3 cellular contexts compared by ENCODE assay signal in the genomic region with DNA sequence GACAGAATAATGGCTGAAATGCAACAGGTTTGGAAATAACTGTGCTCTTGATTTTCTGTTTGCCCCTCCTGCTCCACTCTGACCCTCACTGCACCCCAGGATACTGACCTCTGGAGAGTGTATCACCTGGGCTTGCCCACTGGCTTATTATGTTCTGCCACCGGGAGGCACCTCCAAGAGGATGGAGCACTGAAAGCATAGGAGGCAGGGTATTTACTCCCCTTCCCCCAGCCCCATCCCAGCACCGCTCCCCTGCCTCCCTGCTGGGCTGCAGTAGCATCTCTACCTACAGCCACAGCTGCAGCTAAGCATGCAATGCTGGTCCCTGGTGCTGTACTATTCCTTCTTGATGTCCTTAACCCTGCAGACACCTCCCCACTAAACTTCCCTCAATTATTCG.
TF ChIP-seq lines count a peak whose summit lies in the region.

No MANE protein-coding gene starts in this region.

TF ChIP-seq in GM23338, 12 proteins besides CTCF, POLR2A, EP300 and RAD21:
- TF ChIP-seq POLR2AphosphoS5 (IDR thresholded peaks at IDR 0.05; ENCODE audit: low read depth) (no peak), ZNF462 (CRISPR knock-in tag; IDR thresholded peaks at IDR 0.05) (0 out of 2 replicates have a peak, but pooled peaks have one; percentile 19), ZNF114 (CRISPR knock-in tag; IDR thresholded peaks at IDR 0.05) (no peak)

TF ChIP-seq in HEK293, 187 proteins besides CTCF, POLR2A, EP300 and RAD21:
- TF ChIP-seq KLF16 (tag by site-specific recombination; IDR thresholded peaks at IDR 0.05) (no peak), ZSCAN23 (tag by site-specific recombination; IDR thresholded peaks at IDR 0.05) (no peak), ZNF624 (tag by site-specific recombination; IDR thresholded peaks at IDR 0.05) (no peak), SCRT2 (tag by site-specific recombination; IDR thresholded peaks at IDR 0.05) (peak; percentile 59), TRIM28 (IDR thresholded peaks at IDR 0.05; ENCODE audit: borderline replicate concordance, low read length) (no peak), ZIC2 (tag by site-specific recombination; IDR thresholded peaks at IDR 0.05) (peak; percentile 40)
- TF ChIP-seq, protein P1, sequence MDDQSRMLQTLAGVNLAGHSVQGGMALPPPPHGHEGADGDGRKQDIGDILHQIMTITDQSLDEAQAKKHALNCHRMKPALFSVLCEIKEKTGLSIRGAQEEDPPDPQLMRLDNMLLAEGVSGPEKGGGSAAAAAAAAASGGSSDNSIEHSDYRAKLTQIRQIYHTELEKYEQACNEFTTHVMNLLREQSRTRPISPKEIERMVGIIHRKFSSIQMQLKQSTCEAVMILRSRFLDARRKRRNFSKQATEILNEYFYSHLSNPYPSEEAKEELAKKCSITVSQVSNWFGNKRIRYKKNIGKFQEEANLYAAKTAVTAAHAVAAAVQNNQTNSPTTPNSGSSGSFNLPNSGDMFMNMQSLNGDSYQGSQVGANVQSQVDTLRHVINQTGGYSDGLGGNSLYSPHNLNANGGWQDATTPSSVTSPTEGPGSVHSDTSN (CRISPR knock-in tag; IDR thresholded peaks at IDR 0.05) = no peak

TF ChIP-seq in H1, 55 proteins besides CTCF, POLR2A, EP300 and RAD21:
- no peak for TF ChIP-seq JUND (IDR thresholded peaks at IDR 0.05; ENCODE audit: low read length)
- no peak for TF ChIP-seq KDM1A (IDR thresholded peaks at IDR 0.05; ENCODE audit: borderline replicate concordance, low read length)
- TF ChIP-seq ASH2L (IDR thresholded peaks at IDR 0.05; ENCODE audit: low read length) = no peak
- TF ChIP-seq TBP (IDR thresholded peaks at IDR 0.05; ENCODE audit: low read depth, low read length) = no peak
- no peak for TF ChIP-seq JUN (IDR thresholded peaks at IDR 0.05; ENCODE audit: low read depth, low read length)
- 0 out of 2 replicates have a peak, but pooled peaks have one; percentile 38 for TF ChIP-seq YY1 (IDR thresholded peaks at IDR 0.05; ENCODE audit: low read depth, low read length)
- TF ChIP-seq NANOG (IDR thresholded peaks at IDR 0.05; ENCODE audit: insufficient read depth, low read depth, low read length, poor library complexity, severe bottlenecking) = no peak
- 0 out of 2 replicates have a peak, but pooled peaks have one; percentile 16 for TF ChIP-seq SP1 (IDR thresholded peaks at IDR 0.05; ENCODE audit: low read depth, low read length)
- TF ChIP-seq SAP30 (IDR thresholded peaks at IDR 0.05; ENCODE audit: insufficient read depth, insufficient replicate concordance, low read length) = no peak
- TF ChIP-seq TAF7 (optimal IDR thresholded peaks at IDR 0.05; ENCODE audit: borderline replicate concordance, low read depth, low read length) = no peak
- TF ChIP-seq SP2 (IDR thresholded peaks at IDR 0.05; ENCODE audit: low read length) = no peak
- TF ChIP-seq EGR1 (IDR thresholded peaks at IDR 0.05; ENCODE audit: borderline replicate concordance, low read depth, low read length) = 0 out of 2 replicates have a peak, but pooled peaks have one; percentile 52
- 0 out of 2 replicates have a peak, but pooled peaks have one; percentile 67 for TF ChIP-seq TCF12 (IDR thresholded peaks at IDR 0.05; ENCODE audit: low read depth, low read length)
- peak; percentile 43; the same call in 1 of the 2 replicates for TF ChIP-seq POLR2AphosphoS5 (IDR thresholded peaks at IDR 0.05; ENCODE audit: low read depth, low read length)
- no peak for TF ChIP-seq E2F6 (IDR thresholded peaks at IDR 0.05)
- TF ChIP-seq PHF8 (conservative IDR thresholded peaks at IDR 0.05; ENCODE audit: low read depth, low read length) = no peak
- TF ChIP-seq SUZ12 (IDR thresholded peaks at IDR 0.05; ENCODE audit: low read length) = no peak
- TF ChIP-seq RBBP5 (IDR thresholded peaks at IDR 0.05; ENCODE audit: borderline replicate concordance, low read depth, low read length) = no peak
- TF ChIP-seq CHD7 (IDR thresholded peaks at IDR 0.05; ENCODE audit: insufficient replicate concordance, low read length) = no peak
- TF ChIP-seq MAFK (IDR thresholded peaks at IDR 0.05; ENCODE audit: low read depth, low read length) = no peak
- TF ChIP-seq TAF1 (IDR thresholded peaks at IDR 0.05; ENCODE audit: low read depth, low read length) = no peak
- TF ChIP-seq ZNF274 (IDR thresholded peaks at IDR 0.05; ENCODE audit: borderline replicate concordance, extremely low read depth, low read length) = no peak
- no peak for TF ChIP-seq GTF2F1 (IDR thresholded peaks at IDR 0.05; ENCODE audit: borderline replicate concordance, low read depth, low read length)
- peak; percentile 47; the same call in 1 of the 2 replicates for TF ChIP-seq TEAD4 (IDR thresholded peaks at IDR 0.05; ENCODE audit: low read depth, low read length)
- no peak for TF ChIP-seq KDM4A (IDR thresholded peaks at IDR 0.05; ENCODE audit: low read depth, low read length, severe bottlenecking)
- no peak for TF ChIP-seq GABPA (IDR thresholded peaks at IDR 0.05; ENCODE audit: borderline replicate concordance, insufficient read depth, low read length)
- TF ChIP-seq FOSL1 (IDR thresholded peaks at IDR 0.05; ENCODE audit: insufficient read depth, low read depth, low read length) = no peak
- TF ChIP-seq, protein P2, sequence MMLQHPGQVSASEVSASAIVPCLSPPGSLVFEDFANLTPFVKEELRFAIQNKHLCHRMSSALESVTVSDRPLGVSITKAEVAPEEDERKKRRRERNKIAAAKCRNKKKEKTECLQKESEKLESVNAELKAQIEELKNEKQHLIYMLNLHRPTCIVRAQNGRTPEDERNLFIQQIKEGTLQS (IDR thresholded peaks at IDR 0.05; ENCODE audit: insufficient read depth, low read depth, low read length) = no peak
- 0 out of 2 replicates have a peak, but pooled peaks have one; percentile 21 for TF ChIP-seq SRF (IDR thresholded peaks at IDR 0.05; ENCODE audit: low read depth, low read length)
- no peak for TF ChIP-seq SIRT6 (IDR thresholded peaks at IDR 0.05; ENCODE audit: low read length)
- TF ChIP-seq CHD1 (IDR thresholded peaks at IDR 0.05; ENCODE audit: low read depth, low read length) = no peak
